1 cellular context compared by ENCODE assay signal in the genomic region with DNA sequence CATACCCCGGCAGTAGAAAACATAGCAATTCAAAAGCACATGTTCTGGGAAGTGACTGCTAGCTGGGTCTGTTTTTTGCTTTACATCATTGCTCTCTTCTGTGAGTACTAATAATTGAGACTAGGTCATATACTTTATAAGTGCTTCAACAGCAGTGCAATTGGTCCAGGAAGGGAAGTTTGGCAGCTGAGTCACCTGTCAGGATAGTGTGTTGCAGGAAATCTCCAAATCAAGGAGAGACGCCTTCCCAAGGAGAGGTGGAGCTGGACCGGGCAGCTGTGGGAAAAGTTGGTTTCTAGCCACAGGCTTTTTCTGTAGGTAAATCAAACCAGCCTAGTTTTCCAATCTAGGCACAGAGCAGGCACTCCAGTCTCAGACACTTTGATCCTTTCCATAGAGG.
TF ChIP-seq lines count a peak whose summit lies in the region.

No MANE protein-coding gene starts in this region.

TF ChIP-seq in IMR-90, 13 proteins besides CTCF, POLR2A, EP300 and RAD21 (continued from another document):
- TF ChIP-seq SMC3 (IDR thresholded peaks at IDR 0.05; ENCODE audit: low read depth, low read length) (no peak), CEBPB (IDR thresholded peaks at IDR 0.05; ENCODE audit: low read depth, low read length) (no peak), NFE2L2 (IDR thresholded peaks at IDR 0.05; ENCODE audit: low read depth, low read length) (no peak), BHLHE40 (IDR thresholded peaks at IDR 0.05; ENCODE audit: low read depth, low read length) (no peak)
- TF ChIP-seq, protein P1, sequence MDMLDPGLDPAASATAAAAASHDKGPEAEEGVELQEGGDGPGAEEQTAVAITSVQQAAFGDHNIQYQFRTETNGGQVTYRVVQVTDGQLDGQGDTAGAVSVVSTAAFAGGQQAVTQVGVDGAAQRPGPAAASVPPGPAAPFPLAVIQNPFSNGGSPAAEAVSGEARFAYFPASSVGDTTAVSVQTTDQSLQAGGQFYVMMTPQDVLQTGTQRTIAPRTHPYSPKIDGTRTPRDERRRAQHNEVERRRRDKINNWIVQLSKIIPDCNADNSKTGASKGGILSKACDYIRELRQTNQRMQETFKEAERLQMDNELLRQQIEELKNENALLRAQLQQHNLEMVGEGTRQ (IDR thresholded peaks at IDR 0.05; ENCODE audit: low read depth, low read length) = no peak
